Comparison of ENCODE assay signal across 27 cellular contexts in genomic region chr4:113882668-113883067, GRCh38.
DNase-seq lines count a peak whose midpoint lies in the region; TF ChIP-seq lines count a peak whose summit lies in the region.
"Had no signal": no experiment of that assay in that cellular context is flagged by ENCODE, and none has a peak within 500 bp of the region (broad histone marks: within the 10 kb centered on the region; RNA-seq: fewer than 3 reads in every experiment).

No MANE protein-coding gene starts in this region.

- no peak overlapping the region for H3K27ac Mint-ChIP-seq in glutamatergic neuron (ENCODE audit: unreplicated experiment)
- H3K27ac Mint-ChIP-seq: activated naive CD8-positive, alpha-beta T cell treated with anti-CD3 and anti-CD28 coated beads, Interleukin-2, amount 10 ng/mL, durations not matched to agents 7 days and 5 days; natural killer cell had no signal

- H2AFZ ChIP-seq in fibroblast of lung (ENCODE audit: low read length), result no peak overlapping the region

- peak; percentile 8 for DNase-seq in HCEC 1CT
- DNase-seq in adipocyte (ENCODE audit: low read depth), result peak; percentile 12
- peak; percentile 42 to 51 for DNase-seq in fibroblast of lung (ENCODE audit: low read depth in 2 of 2)
- peak; percentile 89 for DNase-seq in pulmonary artery endothelial cell (ENCODE audit: low read depth, low spot score)
- DNase-seq in T-helper 9 cell, result no peak
- no peak for DNase-seq in glutamatergic neuron
- no peak for DNase-seq in NK-92 treated with Interleukin-12 subunit alpha and Interleukin-12 subunit beta, amount 100 ng/mL, for 24 hours (lab: John Stamatoyannopoulos, UW)
- DNase-seq in NCI-H748 treated with DMSO at 0.1 percent for 48 hours (lab: John Stamatoyannopoulos, UW), result no peak
- DNase-seq: activated CD4-positive, alpha-beta T cell treated with anti-CD3 and anti-CD28 coated beads for 4 hours; activated gamma-delta T cell; activated naive CD8-positive, alpha-beta T cell treated with anti-CD3 and anti-CD28 coated beads, Interleukin-2, amount 10 ng/mL, durations not matched to agents 7 days and 5 days; body of pancreas; effector CD8-positive, alpha-beta T cell; GOT3; kidney; natural killer cell; NCI-H1105 treated with DMSO at 0.1 percent for 48 hours; NCI-H1930; NCI-H774; occipital lobe; retina; small intestine; stimulated activated CD4-positive, alpha-beta T cell treated with anti-CD3 and anti-CD28 coated beads, Interleukin-2, amount 100 ng/mL, for 24 hours; stomach; T-helper 2 cell; tibial artery had no signal

- H3K4me1 ChIP-seq in adipocyte (ENCODE audit: control insufficient read depth, insufficient read depth, low read length) (peaks cover 10% of the 10 kb centered on the region), fibroblast of lung (ENCODE audit: control insufficient read depth, extremely low read depth, insufficient read depth, low read length) (peaks cover 6% of the 10 kb centered on the region)
- H3K4me1 ChIP-seq: body of pancreas, stomach had no signal

- H3K4me1 Mint-ChIP-seq in glutamatergic neuron (ENCODE audit: low read depth, unreplicated experiment), result no peaks in the 10 kb centered on the region
- H3K4me1 Mint-ChIP-seq: activated naive CD8-positive, alpha-beta T cell treated with anti-CD3 and anti-CD28 coated beads, Interleukin-2, amount 10 ng/mL, durations not matched to agents 7 days and 5 days; natural killer cell had no signal

- H3K36me3 ChIP-seq in adipocyte (ENCODE audit: control insufficient read depth, insufficient read depth, low read length, severe bottlenecking) (no peaks in the 10 kb centered on the region), fibroblast of lung (ENCODE audit: control insufficient read depth, insufficient read depth, low read length) (no peaks in the 10 kb centered on the region)
- H3K36me3 ChIP-seq: stomach, tibial artery had no signal

- H3K9ac ChIP-seq in adipocyte (ENCODE audit: low read length) (no peak overlapping the region), fibroblast of lung (ENCODE audit: insufficient read depth, low read length) (no peak overlapping the region)

- peak overlapping the region; percentile 20 for H3K4me2 ChIP-seq in fibroblast of lung (ENCODE audit: extremely low read depth, insufficient read depth, low read length)

- H3K27me3 ChIP-seq in adipocyte (replicated peaks; ENCODE audit: control insufficient read depth, insufficient read depth, low read length) (no peaks in the 10 kb centered on the region), fibroblast of lung (ENCODE audit: control insufficient read depth, insufficient read depth, low read length) (no peaks in the 10 kb centered on the region)
- H3K27me3 ChIP-seq: body of pancreas, stomach, tibial artery had no signal

- no peak for TF ChIP-seq CTCF in fibroblast of lung (conservative IDR thresholded peaks at IDR 0.05 in 1 of 2, IDR thresholded peaks at IDR 0.05 in 1 of 2; ENCODE audit: low read depth in 1 of 2, low read length in 2 of 2)
- no peak for TF ChIP-seq CTCF in glutamatergic neuron (IDR thresholded peaks at IDR 0.05; ENCODE audit: partially characterized antibody, unreplicated experiment)

- H3K4me3 ChIP-seq in adipocyte (ENCODE audit: low read length), result no peak overlapping the region
- no peak overlapping the region for H3K4me3 ChIP-seq in fibroblast of lung (replicated peaks in 1 of 4; ENCODE audit: control extremely low read depth in 1 of 4, insufficient read depth in 1 of 4, low read depth in 3 of 4, low read length in 4 of 4)
- H3K4me3 ChIP-seq: body of pancreas, stomach, tibial artery had no signal

- H3K36me3 Mint-ChIP-seq in glutamatergic neuron (ENCODE audit: unreplicated experiment), result no peaks in the 10 kb centered on the region
- H3K36me3 Mint-ChIP-seq: activated naive CD8-positive, alpha-beta T cell treated with anti-CD3 and anti-CD28 coated beads, Interleukin-2, amount 10 ng/mL, durations not matched to agents 7 days and 5 days; natural killer cell had no signal

- no peak overlapping the region for H3K27ac ChIP-seq in fibroblast of lung (ENCODE audit: insufficient read depth, low read length)
- H3K27ac ChIP-seq: body of pancreas, stomach, tibial artery, VCaP had no signal

- no peaks in the 10 kb centered on the region for H4K20me1 ChIP-seq in fibroblast of lung (ENCODE audit: control insufficient read depth, extremely low read depth, insufficient read depth, low read length)

- H3K4me3 Mint-ChIP-seq in glutamatergic neuron (ENCODE audit: unreplicated experiment), result no peak overlapping the region
- H3K4me3 Mint-ChIP-seq: activated naive CD8-positive, alpha-beta T cell treated with anti-CD3 and anti-CD28 coated beads, Interleukin-2, amount 10 ng/mL, durations not matched to agents 7 days and 5 days; natural killer cell had no signal

- no peaks in the 10 kb centered on the region for H3K9me3 Mint-ChIP-seq in glutamatergic neuron (ENCODE audit: unreplicated experiment)
- H3K9me3 Mint-ChIP-seq: natural killer cell had no signal

- H3K79me2 ChIP-seq in fibroblast of lung (ENCODE audit: control insufficient read depth, insufficient read depth, low read length), result no peaks in the 10 kb centered on the region

- no peaks in the 10 kb centered on the region for H3K27me3 Mint-ChIP-seq in glutamatergic neuron (ENCODE audit: unreplicated experiment)
- H3K27me3 Mint-ChIP-seq: activated naive CD8-positive, alpha-beta T cell treated with anti-CD3 and anti-CD28 coated beads, Interleukin-2, amount 10 ng/mL, durations not matched to agents 7 days and 5 days had no signal

- H3K9me3 ChIP-seq in adipocyte (ENCODE audit: control insufficient read depth, low read length), result no peaks in the 10 kb centered on the region
- no peaks in the 10 kb centered on the region for H3K9me3 ChIP-seq in fibroblast of lung (ENCODE audit: control insufficient read depth, insufficient read depth, low read depth, low read length)
- H3K9me3 ChIP-seq: body of pancreas, stomach, tibial artery had no signal

Comparison
In these comparisons a context has a peak if more than half of its experiments do, and no peak if none do; other contexts are left out.
1. DNase-seq: peak in HCEC 1CT (single experiment), adipocyte (single experiment), fibroblast of lung (2 of 2) and pulmonary artery endothelial cell (single experiment); none in T-helper 9 cell (single experiment), glutamatergic neuron (single experiment), NK-92 treated with Interleukin-12 subunit alpha and Interleukin-12 subunit beta, amount 100 ng/mL, for 24 hours (single experiment) and NCI-H748 treated with DMSO at 0.1 percent for 48 hours (single experiment).